In genomic region chr6:14865609-14866100, GRCh38 we compare ENCODE assay signal across 9 cellular contexts.
DNase-seq lines count a peak whose midpoint lies in the region; ATAC-seq and TF ChIP-seq lines count a peak whose summit lies in the region.
"Had no signal": no experiment of that assay in that cellular context is flagged by ENCODE, and none has a peak within 500 bp of the region (broad histone marks: within the 10 kb centered on the region; RNA-seq: fewer than 3 reads in every experiment).

No MANE protein-coding gene starts in this region.

- DNase-seq in Daoy (ENCODE audit: low read depth) (peak; percentile 35), Kasumi-1 (lab: John Stamatoyannopoulos, UW) (peak; percentile 88 to 89), brain microvascular endothelial cell (no peak)
- DNase-seq in naive thymus-derived CD4-positive, alpha-beta T cell: no peak
- DNase-seq in activated effector memory CD4-positive, alpha-beta T cell treated with anti-CD3 and anti-CD28 coated beads, Interleukin-2, amount 50 U/mL, for 16 hours: no peak
- DNase-seq: activated CD4-positive, alpha-beta T cell treated with anti-CD3 and anti-CD28 coated beads, Interleukin-2, amount 50 U/mL, for 1 hour had no signal

- no peak overlapping the region for H3K4me3 Mint-ChIP-seq in activated naive CD8-positive, alpha-beta T cell
- H3K4me3 Mint-ChIP-seq in naive thymus-derived CD4-positive, alpha-beta T cell: peak overlapping the region in 2 of 10 donors; percentile 4 to 10
- H3K4me3 Mint-ChIP-seq: neural crest cell had no signal

- no peak overlapping the region for H3K27ac ChIP-seq in naive thymus-derived CD4-positive, alpha-beta T cell (ENCODE audit: low read depth, low read length)
- no peak overlapping the region for H3K27ac ChIP-seq in brain microvascular endothelial cell

- H3K36me3 Mint-ChIP-seq in activated naive CD8-positive, alpha-beta T cell: no peaks in the 10 kb centered on the region
- no peaks in the 10 kb centered on the region for H3K36me3 Mint-ChIP-seq in naive thymus-derived CD4-positive, alpha-beta T cell

- TF ChIP-seq CTCF in brain microvascular endothelial cell (IDR thresholded peaks at IDR 0.05; ENCODE audit: low read depth, low read length, missing control alignments): no peak

- H3K27me3 Mint-ChIP-seq in activated naive CD8-positive, alpha-beta T cell: no peaks in the 10 kb centered on the region
- no peaks in the 10 kb centered on the region for H3K27me3 Mint-ChIP-seq in naive thymus-derived CD4-positive, alpha-beta T cell

- H3K36me3 ChIP-seq in naive thymus-derived CD4-positive, alpha-beta T cell (ENCODE audit: control insufficient read depth in 2 of 3, insufficient read depth in 3 of 3, low read length in 3 of 3): no peaks in the 10 kb centered on the region
- no peaks in the 10 kb centered on the region for H3K36me3 ChIP-seq in brain microvascular endothelial cell (replicated peaks)

- intact Hi-C loops in naive thymus-derived CD4-positive, alpha-beta T cell (cut with micrococcal nuclease): no loop called here

- H3K9me3 ChIP-seq in naive thymus-derived CD4-positive, alpha-beta T cell (ENCODE audit: control insufficient read depth in 2 of 3, low read length in 3 of 3): no peaks in the 10 kb centered on the region

- in situ Hi-C loops in brain microvascular endothelial cell (cut with HindIII; ENCODE audit: low pct_ligation_motif_present, low sequenced_read_pairs): no loop called here

- POLR2A ChIA-PET in naive thymus-derived CD4-positive, alpha-beta T cell (lab: Charles Lee): no interaction called here

- H3K4me3 ChIP-seq in naive thymus-derived CD4-positive, alpha-beta T cell (ENCODE audit: low read length): no peak overlapping the region
- H3K4me3 ChIP-seq in brain microvascular endothelial cell (ENCODE audit: low read depth, low read length): no peak overlapping the region

- peaks cover 0 to 7% of the 10 kb centered on the region in 2 donors for H3K4me1 ChIP-seq in naive thymus-derived CD4-positive, alpha-beta T cell (ENCODE audit: control insufficient read depth in 2 of 2, insufficient read depth in 2 of 2, low read length in 2 of 2)

- CTCF ChIA-PET in naive thymus-derived CD4-positive, alpha-beta T cell (lab: Charles Lee): no interaction called here

- peak; percentile 73 for ATAC-seq in naive thymus-derived CD4-positive, alpha-beta T cell
- no peak for ATAC-seq in HG03520 (IDR thresholded peaks at IDR 0.05; ENCODE audit: unreplicated experiment)

- H3K9me3 Mint-ChIP-seq in activated naive CD8-positive, alpha-beta T cell (ENCODE audit: low read depth): no peaks in the 10 kb centered on the region
- no peaks in the 10 kb centered on the region for H3K9me3 Mint-ChIP-seq in naive thymus-derived CD4-positive, alpha-beta T cell
- H3K9me3 Mint-ChIP-seq: neural crest cell had no signal

- peaks cover 17% of the 10 kb centered on the region for H3K4me1 Mint-ChIP-seq in activated naive CD8-positive, alpha-beta T cell (ENCODE audit: low read depth)
- H3K4me1 Mint-ChIP-seq in naive thymus-derived CD4-positive, alpha-beta T cell: peaks cover 6 to 23% (median 13%) of the 10 kb centered on the region in 7 donors

- H3K27ac Mint-ChIP-seq in activated naive CD8-positive, alpha-beta T cell: peak overlapping the region; percentile 7
- H3K27ac Mint-ChIP-seq in naive thymus-derived CD4-positive, alpha-beta T cell: peak overlapping the region in 4 of 9 donors; percentile 22 to 78 (median 50)

- no peaks in the 10 kb centered on the region for H3K27me3 ChIP-seq in naive thymus-derived CD4-positive, alpha-beta T cell (ENCODE audit: control insufficient read depth in 2 of 2, insufficient read depth in 2 of 2, low read length in 2 of 2)
- H3K27me3 ChIP-seq in brain microvascular endothelial cell (replicated peaks): no peaks in the 10 kb centered on the region

Comparison
In these comparisons a context has a peak if more than half of its experiments do, and no peak if none do; other contexts are left out.
1. DNase-seq: peak in Daoy (single experiment) and Kasumi-1 (2 of 2); none in naive thymus-derived CD4-positive, alpha-beta T cell (0 of 9), activated effector memory CD4-positive, alpha-beta T cell treated with anti-CD3 and anti-CD28 coated beads, Interleukin-2, amount 50 U/mL, for 16 hours (single experiment) and brain microvascular endothelial cell (single experiment).